Comparison of ENCODE assay signal across 31 cellular contexts in genomic region chr22:22827187-22827948, GRCh38.
"Had no signal": no experiment of that assay in that cellular context is flagged by ENCODE, and none has a peak within 500 bp of the region (broad histone marks: within the 10 kb centered on the region; RNA-seq: fewer than 3 reads in every experiment).

No MANE protein-coding gene starts in this region.

- H3K27ac ChIP-seq: KMS-11, PC-9, RWPE1 had no signal

- H2AFZ ChIP-seq: PC-9 had no signal

- H3K9ac ChIP-seq: KMS-11 had no signal

- ATAC-seq: activated CD4-positive, alpha-beta T cell treated with anti-CD3 and anti-CD28 coated beads for 36 hours; activated CD8-positive, alpha-beta T cell treated with anti-CD3 and anti-CD28 coated beads, Interleukin-2, amount 10 ng/mL, durations not matched to agents 7 days and 5 days; activated naive CD8-positive, alpha-beta T cell treated with anti-CD3 and anti-CD28 coated beads, Interleukin-2, amount 50 U/mL, for 24 hours; Right ventricle myocardium inferior had no signal

- H3K4me3 ChIP-seq: PC-9 had no signal

- H3K4me2 ChIP-seq: KMS-11, PC-9 had no signal

- DNase-seq: activated CD4-positive, alpha-beta T cell treated with anti-CD3 and anti-CD28 coated beads for 36 hours; activated CD4-positive, alpha-beta T cell treated with anti-CD3 and anti-CD28 coated beads, Interleukin-2, amount 10 ng/mL, durations not matched to agents 7 days and 5 days; activated CD4-positive, alpha-beta T cell treated with anti-CD3 and anti-CD28 coated beads, Interleukin-2, amount 50 U/mL, for 48 hours; activated CD8-positive, alpha-beta T cell treated with anti-CD3 and anti-CD28 coated beads, Interleukin-2, amount 10 ng/mL, durations not matched to agents 7 days and 5 days; activated gamma-delta T cell treated with Interleukin-2 at 50 U/mL for 16 hours; activated naive CD4-positive, alpha-beta T cell treated with anti-CD3 and anti-CD28 coated beads for 36 hours; activated naive CD8-positive, alpha-beta T cell treated with anti-CD3 and anti-CD28 coated beads, Interleukin-2, amount 50 U/mL, for 24 hours; activated T-cell treated with anti-CD3 and anti-CD28 coated beads, Interleukin-2, amount 50 U/mL, for 24 hours; anterior cingulate cortex; caudate nucleus; cerebellar nuclear complex; MM.1S; MV-4-11; NCI-H1092; NCI-H1417; NCI-H146; NCI-H187; NCI-H2029 treated with DMSO at 0.1 percent for 48 hours; NCI-H2107; NCI-H510A; NCI-H526; NCI-H748 treated with DMSO at 0.1 percent for 48 hours; NK-92 treated with Interleukin-12 subunit alpha and Interleukin-12 subunit beta, amount 100 ng/mL, for 24 hours; PC-9; SW 1271; T-helper 1 cell; T-helper 2 cell; T1000 had no signal
